Comparison of ENCODE assay signal across 2 cellular contexts in the genomic region with DNA sequence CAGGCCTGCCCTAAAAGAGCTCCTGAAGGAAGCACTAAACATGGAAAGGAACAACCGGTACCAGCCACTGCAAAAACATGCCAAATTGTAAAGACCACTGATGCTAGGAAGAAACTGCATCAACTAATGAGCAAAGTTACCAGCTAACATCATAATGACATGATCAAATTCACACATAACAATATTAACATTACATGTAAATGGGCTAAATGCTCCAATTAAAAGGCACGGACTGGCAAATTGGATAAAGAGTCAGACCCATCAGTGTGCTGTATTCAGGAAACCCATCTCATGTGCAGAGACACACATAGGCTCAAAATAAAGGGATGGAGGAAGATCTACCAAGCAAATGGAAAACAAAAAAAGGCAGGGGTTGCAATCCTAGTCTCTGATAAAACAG.
DNase-seq lines count a peak whose midpoint lies in the region; ATAC-seq, FAIRE-seq and TF ChIP-seq lines count a peak whose summit lies in the region.
"Not testable (repeated sequence)": the region's sequence is repeated elsewhere in the genome, so short reads cannot be mapped to it uniquely, and the experiment has no call there.

No MANE protein-coding gene starts in this region.

- peaks cover 25% of the 10 kb centered on the region for H3K9me3 Mint-ChIP-seq in activated naive CD4-positive, alpha-beta T cell treated with anti-CD3 and anti-CD28 coated beads, Interleukin-2, amount 50 U/mL, for 24 hours

- not testable (repeated sequence) for H3K36me3 ChIP-seq in K562 (ENCODE audit: control insufficient read depth, insufficient read depth, low read length)

- H3K27ac Mint-ChIP-seq in activated naive CD4-positive, alpha-beta T cell treated with anti-CD3 and anti-CD28 coated beads, Interleukin-2, amount 50 U/mL, for 24 hours = peak overlapping the region; percentile 18

- BruUV-seq in K562 (replicated peaks; lab: Mats Ljungman, UMichigan) = not testable (repeated sequence)

- TF ChIP-seq RAD21 in K562 (CRISPR knock-in tag; conservative IDR thresholded peaks at IDR 0.05 in 1 of 2, IDR thresholded peaks at IDR 0.05 in 1 of 2) = not testable (repeated sequence)

- H3K79me2 ChIP-seq in K562 (ENCODE audit: control insufficient read depth, insufficient read depth, low read length) = not testable (repeated sequence)

- TF ChIP-seq EP300 in K562 (IDR thresholded peaks at IDR 0.05; ENCODE audit: low read length) = not testable (repeated sequence)

- H3K9me1 ChIP-seq in K562 (ENCODE audit: control insufficient read depth, insufficient read depth, low read length) = not testable (repeated sequence)

- H3K4me3 Mint-ChIP-seq in activated naive CD4-positive, alpha-beta T cell treated with anti-CD3 and anti-CD28 coated beads, Interleukin-2, amount 50 U/mL, for 24 hours = not testable (repeated sequence)

- not testable (repeated sequence) for DNase-seq in K562 (ENCODE audit: extremely low read depth in 1 of 4, low spot score in 3 of 4)

- 75% methylated on average over 1 of the region's 2 CpGs for WGBS in K562 (ENCODE audit: insufficient coverage, low coverage, missing lambda C conversion rate)

- TF ChIP-seq CTCF in K562 (IDR thresholded peaks at IDR 0.05 in 2 of 3, conservative IDR thresholded peaks at IDR 0.05 in 1 of 3; ENCODE audit: insufficient read depth in 2 of 3, low read depth in 1 of 3, low read length in 3 of 3) = not testable (repeated sequence)

- in situ Hi-C loops in K562 (cut with MboI) = not testable (repeated sequence)

- H3K4me3 ChIP-seq in K562 = not testable (repeated sequence)

- H3K4me1 Mint-ChIP-seq in activated naive CD4-positive, alpha-beta T cell treated with anti-CD3 and anti-CD28 coated beads, Interleukin-2, amount 50 U/mL, for 24 hours = not testable (repeated sequence)

- not testable (repeated sequence) for H2AFZ ChIP-seq in K562 (ENCODE audit: low read depth, low read length)

- not testable (repeated sequence) for ATAC-seq in K562

- FAIRE-seq in K562 (lab: Jason Lieb, UNC) = not testable (repeated sequence)

- TF ChIP-seq POLR2A in K562 (conservative IDR thresholded peaks at IDR 0.05) = not testable (repeated sequence)

- POLR2A ChIA-PET in K562 (lab: Yijun Ruan, JAX) = not testable (repeated sequence)

- not testable (repeated sequence) for H3K27me3 ChIP-seq in K562 (ENCODE audit: control insufficient read depth in 2 of 2, insufficient read depth in 2 of 2, low read length in 2 of 2)

- CTCF ChIA-PET in K562 (lab: Yijun Ruan, JAX; ENCODE audit: low intra/inter-chr PET ratio) = not testable (repeated sequence)

- not testable (repeated sequence) for H3K27me3 Mint-ChIP-seq in activated naive CD4-positive, alpha-beta T cell treated with anti-CD3 and anti-CD28 coated beads, Interleukin-2, amount 50 U/mL, for 24 hours

- not testable (repeated sequence) for H3K9ac ChIP-seq in K562 (ENCODE audit: insufficient read depth in 1 of 2, low read depth in 2 of 2, low read length in 2 of 2)

- H3K9me3 ChIP-seq in K562 (replicated peaks; ENCODE audit: control insufficient read depth, insufficient read depth, low read depth, low read length) = not testable (repeated sequence)

- H3K36me3 Mint-ChIP-seq in activated naive CD4-positive, alpha-beta T cell treated with anti-CD3 and anti-CD28 coated beads, Interleukin-2, amount 50 U/mL, for 24 hours = peaks cover 65% of the 10 kb centered on the region

- H3K4me1 ChIP-seq in K562 (replicated peaks in 1 of 2; ENCODE audit: control insufficient read depth in 2 of 2, insufficient read depth in 2 of 2, low read length in 2 of 2) = not testable (repeated sequence)

- H3K4me2 ChIP-seq in K562 (ENCODE audit: insufficient read depth, low read length) = not testable (repeated sequence)

- not testable (repeated sequence) for H4K20me1 ChIP-seq in K562 (replicated peaks; ENCODE audit: control insufficient read depth, insufficient read depth, low read length)

- intact Hi-C loops in K562 (cut with micrococcal nuclease) = not testable (repeated sequence)

- H3K27ac ChIP-seq in K562 (ENCODE audit: extremely low read depth, low read depth, low read length) = not testable (repeated sequence)

TF ChIP-seq in K562, 482 proteins besides CTCF, POLR2A, EP300 and RAD21:
- TF ChIP-seq ZNF354B (CRISPR knock-in tag; IDR thresholded peaks at IDR 0.05) = peak; percentile 93
- peak; percentile 98 for TF ChIP-seq ZNF507 (tag; conservative IDR thresholded peaks at IDR 0.05)
